1 cellular context compared by ENCODE assay signal in the genomic region with DNA sequence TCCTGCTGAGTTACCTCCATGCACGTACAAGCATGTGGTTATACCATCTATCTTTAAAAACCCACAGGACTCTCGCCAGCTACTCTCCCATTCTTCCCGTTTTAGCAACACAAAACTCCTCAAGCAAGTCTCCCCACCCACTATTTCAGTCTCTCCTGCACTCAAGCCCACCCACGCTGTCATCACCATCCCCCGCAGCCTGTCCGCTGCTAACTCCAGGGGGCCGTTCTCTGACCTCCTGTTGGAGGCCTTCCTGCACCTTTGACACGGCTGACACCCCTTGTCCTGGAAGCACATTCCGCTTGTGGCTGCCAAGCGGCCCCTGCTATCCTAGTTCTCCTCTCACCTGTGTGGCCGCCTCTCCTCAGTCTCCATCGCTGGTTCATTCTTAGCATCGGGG.
TF ChIP-seq lines count a peak whose summit lies in the region.

No MANE protein-coding gene starts in this region.

TF ChIP-seq in HepG2, 621 proteins besides CTCF, POLR2A, EP300 and RAD21:
- TF ChIP-seq, protein P1, sequence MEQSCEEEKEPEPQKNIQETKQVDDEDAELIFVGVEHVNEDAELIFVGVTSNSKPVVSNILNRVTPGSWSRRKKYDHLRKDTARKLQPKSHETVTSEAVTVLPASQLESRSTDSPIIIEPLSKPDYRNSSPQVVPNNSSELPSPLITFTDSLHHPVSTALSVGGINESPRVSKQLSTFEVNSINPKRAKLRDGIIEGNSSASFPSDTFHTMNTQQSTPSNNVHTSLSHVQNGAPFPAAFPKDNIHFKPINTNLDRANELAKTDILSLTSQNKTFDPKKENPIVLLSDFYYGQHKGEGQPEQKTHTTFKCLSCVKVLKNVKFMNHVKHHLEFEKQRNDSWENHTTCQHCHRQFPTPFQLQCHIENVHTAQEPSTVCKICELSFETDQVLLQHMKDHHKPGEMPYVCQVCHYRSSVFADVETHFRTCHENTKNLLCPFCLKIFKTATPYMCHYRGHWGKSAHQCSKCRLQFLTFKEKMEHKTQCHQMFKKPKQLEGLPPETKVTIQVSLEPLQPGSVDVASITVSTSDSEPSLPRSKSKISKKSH (CRISPR knock-in tag; IDR thresholded peaks at IDR 0.05; ENCODE audit: borderline replicate concordance), result no peak
- TF ChIP-seq, protein P2, sequence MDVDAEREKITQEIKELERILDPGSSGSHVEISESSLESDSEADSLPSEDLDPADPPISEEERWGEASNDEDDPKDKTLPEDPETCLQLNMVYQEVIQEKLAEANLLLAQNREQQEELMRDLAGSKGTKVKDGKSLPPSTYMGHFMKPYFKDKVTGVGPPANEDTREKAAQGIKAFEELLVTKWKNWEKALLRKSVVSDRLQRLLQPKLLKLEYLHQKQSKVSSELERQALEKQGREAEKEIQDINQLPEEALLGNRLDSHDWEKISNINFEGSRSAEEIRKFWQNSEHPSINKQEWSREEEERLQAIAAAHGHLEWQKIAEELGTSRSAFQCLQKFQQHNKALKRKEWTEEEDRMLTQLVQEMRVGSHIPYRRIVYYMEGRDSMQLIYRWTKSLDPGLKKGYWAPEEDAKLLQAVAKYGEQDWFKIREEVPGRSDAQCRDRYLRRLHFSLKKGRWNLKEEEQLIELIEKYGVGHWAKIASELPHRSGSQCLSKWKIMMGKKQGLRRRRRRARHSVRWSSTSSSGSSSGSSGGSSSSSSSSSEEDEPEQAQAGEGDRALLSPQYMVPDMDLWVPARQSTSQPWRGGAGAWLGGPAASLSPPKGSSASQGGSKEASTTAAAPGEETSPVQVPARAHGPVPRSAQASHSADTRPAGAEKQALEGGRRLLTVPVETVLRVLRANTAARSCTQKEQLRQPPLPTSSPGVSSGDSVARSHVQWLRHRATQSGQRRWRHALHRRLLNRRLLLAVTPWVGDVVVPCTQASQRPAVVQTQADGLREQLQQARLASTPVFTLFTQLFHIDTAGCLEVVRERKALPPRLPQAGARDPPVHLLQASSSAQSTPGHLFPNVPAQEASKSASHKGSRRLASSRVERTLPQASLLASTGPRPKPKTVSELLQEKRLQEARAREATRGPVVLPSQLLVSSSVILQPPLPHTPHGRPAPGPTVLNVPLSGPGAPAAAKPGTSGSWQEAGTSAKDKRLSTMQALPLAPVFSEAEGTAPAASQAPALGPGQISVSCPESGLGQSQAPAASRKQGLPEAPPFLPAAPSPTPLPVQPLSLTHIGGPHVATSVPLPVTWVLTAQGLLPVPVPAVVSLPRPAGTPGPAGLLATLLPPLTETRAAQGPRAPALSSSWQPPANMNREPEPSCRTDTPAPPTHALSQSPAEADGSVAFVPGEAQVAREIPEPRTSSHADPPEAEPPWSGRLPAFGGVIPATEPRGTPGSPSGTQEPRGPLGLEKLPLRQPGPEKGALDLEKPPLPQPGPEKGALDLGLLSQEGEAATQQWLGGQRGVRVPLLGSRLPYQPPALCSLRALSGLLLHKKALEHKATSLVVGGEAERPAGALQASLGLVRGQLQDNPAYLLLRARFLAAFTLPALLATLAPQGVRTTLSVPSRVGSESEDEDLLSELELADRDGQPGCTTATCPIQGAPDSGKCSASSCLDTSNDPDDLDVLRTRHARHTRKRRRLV (CRISPR knock-in tag; IDR thresholded peaks at IDR 0.05), result no peak
- TF ChIP-seq SIN3A (IDR thresholded peaks at IDR 0.05; ENCODE audit: borderline replicate concordance, low read depth, low read length) (0 out of 2 replicates have a peak, but pooled peaks have one; percentile 24), ZNF451 (CRISPR knock-in tag; IDR thresholded peaks at IDR 0.05) (peak; percentile 3; the same call in 1 of the 2 replicates), ZNF781 (CRISPR knock-in tag; IDR thresholded peaks at IDR 0.05; ENCODE audit: borderline replicate concordance, not compliant biosample characterization) (no peak), ZFY (CRISPR knock-in tag; IDR thresholded peaks at IDR 0.05) (peak; percentile 25; the same call in 1 of the 2 replicates), ZC3H4 (CRISPR knock-in tag; IDR thresholded peaks at IDR 0.05; ENCODE audit: borderline replicate concordance) (no peak), SALL2 (CRISPR knock-in tag; IDR thresholded peaks at IDR 0.05) (0 out of 2 replicates have a peak, but pooled peaks have one; percentile 16), MEIS2 (CRISPR knock-in tag; IDR thresholded peaks at IDR 0.05) (0 out of 2 replicates have a peak, but pooled peaks have one; percentile 28), ZNF367 (CRISPR knock-in tag; IDR thresholded peaks at IDR 0.05; ENCODE audit: borderline replicate concordance) (0 out of 2 replicates have a peak, but pooled peaks have one; percentile 13), ZNF335 (CRISPR knock-in tag; IDR thresholded peaks at IDR 0.05) (no peak), NRL (CRISPR knock-in tag; IDR thresholded peaks at IDR 0.05; ENCODE audit: borderline replicate concordance) (0 out of 2 replicates have a peak, but pooled peaks have one; percentile 19), NR2F6 (IDR thresholded peaks at IDR 0.05) (no peak), NR2F6 (CRISPR knock-in tag; IDR thresholded peaks at IDR 0.05) (peak; percentile 29; the same call in 1 of the 2 replicates), KLF9 (CRISPR knock-in tag; IDR thresholded peaks at IDR 0.05; ENCODE audit: low read depth) (no peak), KDM1A (CRISPR knock-in tag; IDR thresholded peaks at IDR 0.05) (no peak), MYC (CRISPR knock-in tag; IDR thresholded peaks at IDR 0.05; ENCODE audit: borderline replicate concordance) (0 out of 2 replicates have a peak, but pooled peaks have one; percentile 8)
- TF ChIP-seq, protein P3, sequence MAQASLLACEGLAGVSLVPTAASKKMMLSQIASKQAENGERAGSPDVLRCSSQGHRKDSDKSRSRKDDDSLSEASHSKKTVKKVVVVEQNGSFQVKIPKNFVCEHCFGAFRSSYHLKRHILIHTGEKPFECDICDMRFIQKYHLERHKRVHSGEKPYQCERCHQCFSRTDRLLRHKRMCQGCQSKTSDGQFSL (CRISPR knock-in tag; IDR thresholded peaks at IDR 0.05), result 0 out of 2 replicates have a peak, but pooled peaks have one; percentile 47
- TF ChIP-seq, protein P4, sequence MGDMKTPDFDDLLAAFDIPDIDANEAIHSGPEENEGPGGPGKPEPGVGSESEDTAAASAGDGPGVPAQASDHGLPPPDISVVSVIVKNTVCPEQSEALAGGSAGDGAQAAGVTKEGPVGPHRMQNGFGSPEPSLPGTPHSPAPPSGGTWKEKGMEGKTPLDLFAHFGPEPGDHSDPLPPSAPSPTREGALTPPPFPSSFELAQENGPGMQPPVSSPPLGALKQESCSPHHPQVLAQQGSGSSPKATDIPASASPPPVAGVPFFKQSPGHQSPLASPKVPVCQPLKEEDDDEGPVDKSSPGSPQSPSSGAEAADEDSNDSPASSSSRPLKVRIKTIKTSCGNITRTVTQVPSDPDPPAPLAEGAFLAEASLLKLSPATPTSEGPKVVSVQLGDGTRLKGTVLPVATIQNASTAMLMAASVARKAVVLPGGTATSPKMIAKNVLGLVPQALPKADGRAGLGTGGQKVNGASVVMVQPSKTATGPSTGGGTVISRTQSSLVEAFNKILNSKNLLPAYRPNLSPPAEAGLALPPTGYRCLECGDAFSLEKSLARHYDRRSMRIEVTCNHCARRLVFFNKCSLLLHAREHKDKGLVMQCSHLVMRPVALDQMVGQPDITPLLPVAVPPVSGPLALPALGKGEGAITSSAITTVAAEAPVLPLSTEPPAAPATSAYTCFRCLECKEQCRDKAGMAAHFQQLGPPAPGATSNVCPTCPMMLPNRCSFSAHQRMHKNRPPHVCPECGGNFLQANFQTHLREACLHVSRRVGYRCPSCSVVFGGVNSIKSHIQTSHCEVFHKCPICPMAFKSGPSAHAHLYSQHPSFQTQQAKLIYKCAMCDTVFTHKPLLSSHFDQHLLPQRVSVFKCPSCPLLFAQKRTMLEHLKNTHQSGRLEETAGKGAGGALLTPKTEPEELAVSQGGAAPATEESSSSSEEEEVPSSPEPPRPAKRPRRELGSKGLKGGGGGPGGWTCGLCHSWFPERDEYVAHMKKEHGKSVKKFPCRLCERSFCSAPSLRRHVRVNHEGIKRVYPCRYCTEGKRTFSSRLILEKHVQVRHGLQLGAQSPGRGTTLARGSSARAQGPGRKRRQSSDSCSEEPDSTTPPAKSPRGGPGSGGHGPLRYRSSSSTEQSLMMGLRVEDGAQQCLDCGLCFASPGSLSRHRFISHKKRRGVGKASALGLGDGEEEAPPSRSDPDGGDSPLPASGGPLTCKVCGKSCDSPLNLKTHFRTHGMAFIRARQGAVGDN (CRISPR knock-in tag; IDR thresholded peaks at IDR 0.05), result peak; percentile 63; the same call in 1 of the 2 replicates
- TF ChIP-seq, protein P5, sequence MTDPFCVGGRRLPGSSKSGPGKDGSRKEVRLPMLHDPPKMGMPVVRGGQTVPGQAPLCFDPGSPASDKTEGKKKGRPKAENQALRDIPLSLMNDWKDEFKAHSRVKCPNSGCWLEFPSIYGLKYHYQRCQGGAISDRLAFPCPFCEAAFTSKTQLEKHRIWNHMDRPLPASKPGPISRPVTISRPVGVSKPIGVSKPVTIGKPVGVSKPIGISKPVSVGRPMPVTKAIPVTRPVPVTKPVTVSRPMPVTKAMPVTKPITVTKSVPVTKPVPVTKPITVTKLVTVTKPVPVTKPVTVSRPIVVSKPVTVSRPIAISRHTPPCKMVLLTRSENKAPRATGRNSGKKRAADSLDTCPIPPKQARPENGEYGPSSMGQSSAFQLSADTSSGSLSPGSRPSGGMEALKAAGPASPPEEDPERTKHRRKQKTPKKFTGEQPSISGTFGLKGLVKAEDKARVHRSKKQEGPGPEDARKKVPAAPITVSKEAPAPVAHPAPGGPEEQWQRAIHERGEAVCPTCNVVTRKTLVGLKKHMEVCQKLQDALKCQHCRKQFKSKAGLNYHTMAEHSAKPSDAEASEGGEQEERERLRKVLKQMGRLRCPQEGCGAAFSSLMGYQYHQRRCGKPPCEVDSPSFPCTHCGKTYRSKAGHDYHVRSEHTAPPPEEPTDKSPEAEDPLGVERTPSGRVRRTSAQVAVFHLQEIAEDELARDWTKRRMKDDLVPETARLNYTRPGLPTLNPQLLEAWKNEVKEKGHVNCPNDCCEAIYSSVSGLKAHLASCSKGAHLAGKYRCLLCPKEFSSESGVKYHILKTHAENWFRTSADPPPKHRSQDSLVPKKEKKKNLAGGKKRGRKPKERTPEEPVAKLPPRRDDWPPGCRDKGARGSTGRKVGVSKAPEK (CRISPR knock-in tag; IDR thresholded peaks at IDR 0.05; ENCODE audit: borderline replicate concordance), result no peak
- TF ChIP-seq, protein P6, sequence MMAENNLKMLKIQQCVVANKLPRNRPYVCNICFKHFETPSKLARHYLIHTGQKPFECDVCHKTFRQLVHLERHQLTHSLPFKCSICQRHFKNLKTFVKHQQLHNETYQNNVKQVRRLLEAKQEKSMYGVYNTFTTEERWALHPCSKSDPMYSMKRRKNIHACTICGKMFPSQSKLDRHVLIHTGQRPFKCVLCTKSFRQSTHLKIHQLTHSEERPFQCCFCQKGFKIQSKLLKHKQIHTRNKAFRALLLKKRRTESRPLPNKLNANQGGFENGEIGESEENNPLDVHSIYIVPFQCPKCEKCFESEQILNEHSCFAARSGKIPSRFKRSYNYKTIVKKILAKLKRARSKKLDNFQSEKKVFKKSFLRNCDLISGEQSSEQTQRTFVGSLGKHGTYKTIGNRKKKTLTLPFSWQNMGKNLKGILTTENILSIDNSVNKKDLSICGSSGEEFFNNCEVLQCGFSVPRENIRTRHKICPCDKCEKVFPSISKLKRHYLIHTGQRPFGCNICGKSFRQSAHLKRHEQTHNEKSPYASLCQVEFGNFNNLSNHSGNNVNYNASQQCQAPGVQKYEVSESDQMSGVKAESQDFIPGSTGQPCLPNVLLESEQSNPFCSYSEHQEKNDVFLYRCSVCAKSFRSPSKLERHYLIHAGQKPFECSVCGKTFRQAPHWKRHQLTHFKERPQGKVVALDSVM (CRISPR knock-in tag; IDR thresholded peaks at IDR 0.05), result 0 out of 2 replicates have a peak, but pooled peaks have one; percentile 10
